In genomic region chr10:74189999-74190421, GRCh38 we compare ENCODE assay signal across 8 cellular contexts. TPM values are rescaled to one million over a fixed set of nuclear protein-coding genes. Genes with fewer than 3 reads are reported as not detected.
A peak's percentile ranks its signal among the peaks of the same experiment; 100 is the strongest.
DNase-seq lines count a peak whose midpoint lies in the region; ATAC-seq and TF ChIP-seq lines count a peak whose summit lies in the region.

No MANE protein-coding gene starts in this region.

- H3K4me3 Mint-ChIP-seq in activated naive CD8-positive, alpha-beta T cell = peak overlapping the region; percentile 80

- no peak overlapping the region for H3K9ac ChIP-seq in iPS-20b (ENCODE audit: low read depth, low read length)

- H3K9me3 ChIP-seq in iPS-20b (ENCODE audit: insufficient read depth, low read depth, low read length) (no peaks in the 10 kb centered on the region), thoracic aorta (no peaks in the 10 kb centered on the region), ovary (no peaks in the 10 kb centered on the region)

- ATAC-seq in GM21619 (IDR thresholded peaks at IDR 0.05; ENCODE audit: unreplicated experiment) (peak; percentile 90), thoracic aorta (ENCODE audit: insufficient number of reproducible peaks, low FRiP score, low read depth) (no peak)

- intact Hi-C loops in ovary (cut with DNase I) = no loop called here

- H3K27me3 Mint-ChIP-seq in activated naive CD8-positive, alpha-beta T cell = no peaks in the 10 kb centered on the region

- H3K36me3 Mint-ChIP-seq in activated naive CD8-positive, alpha-beta T cell = peaks cover 4% of the 10 kb centered on the region

- H3K27ac ChIP-seq in iPS-20b (ENCODE audit: low read length) (peak overlapping the region; percentile 4), thoracic aorta (peak overlapping the region; percentile 65 to 70), ovary (no peak overlapping the region)

- H3K27ac Mint-ChIP-seq in activated naive CD8-positive, alpha-beta T cell = peak overlapping the region; percentile 93

- H3K36me3 ChIP-seq in iPS-20b (ENCODE audit: insufficient read depth, low read depth, low read length) (no peaks in the 10 kb centered on the region), thoracic aorta (no peaks in the 10 kb centered on the region), ovary (no peaks in the 10 kb centered on the region)

- no peaks in the 10 kb centered on the region for H3K9me3 Mint-ChIP-seq in activated naive CD8-positive, alpha-beta T cell (ENCODE audit: low read depth)

- TF ChIP-seq EP300 in ovary (IDR thresholded peaks at IDR 0.05) = no peak

- peaks cover 59% of the 10 kb centered on the region for H3K4me1 Mint-ChIP-seq in activated naive CD8-positive, alpha-beta T cell (ENCODE audit: low read depth)

- H3K27me3 ChIP-seq in iPS-20b (ENCODE audit: insufficient read depth, low read length) (no peaks in the 10 kb centered on the region), thoracic aorta (replicated peaks; ENCODE audit: insufficient read depth) (no peaks in the 10 kb centered on the region), ovary (no peaks in the 10 kb centered on the region)

- H3K4me3 ChIP-seq in iPS-20b (ENCODE audit: low read length) = no peak overlapping the region
- H3K4me3 ChIP-seq in thoracic aorta = peak overlapping the region; percentile 46
- H3K4me3 ChIP-seq in ovary = no peak overlapping the region

- H3K4me1 ChIP-seq in iPS-20b (ENCODE audit: insufficient read depth, low read length) (peaks cover 6% of the 10 kb centered on the region; the same call in 1 of the 2 replicates), thoracic aorta (ENCODE audit: control insufficient read depth in 1 of 2, low read depth in 2 of 2) (peaks cover 10 to 24% of the 10 kb centered on the region in 2 donors), ovary (ENCODE audit: insufficient read depth) (no peaks in the 10 kb centered on the region)

- no peak for TF ChIP-seq CTCF in thoracic aorta (IDR thresholded peaks at IDR 0.05)
- TF ChIP-seq CTCF in ovary (IDR thresholded peaks at IDR 0.05) = no peak

- WGBS in ovary, 3 donors = 53 to 82% (median 58%) methylated on average over 3 of the region's 3 CpGs

- no peak for TF ChIP-seq POLR2A in ovary (IDR thresholded peaks at IDR 0.05)

- DNase-seq in ELR (ENCODE audit: low read depth) (peak; percentile 98), M059J (ENCODE audit: low read depth) (peak; percentile 95), thoracic aorta (ENCODE audit: low spot score) (no peak), ovary (no peak), NCI-H524 treated with DMSO at 0.1 percent for 48 hours (lab: John Stamatoyannopoulos, UW) (no peak)

RNA-seq across cellular contexts. Expression of gene ADK, which starts 39.0 kb away (rescaled TPM):
- total RNA-seq in M059J (2014; rRNA removed; shearing (Covaris generic)) = 67.2 and 72.7 TPM in 2 replicates
- total RNA-seq in thoracic aorta (10 to 100 TPM; 14.4 to 24.3 TPM), ovary (10 to 100 TPM; 10.9 to 20.4 (median 12.2) TPM)
- 10 to 100 TPM in 1 of 2 donors, 1 to 10 TPM in 1; 9.4 to 14.5 TPM for polyA plus RNA-seq in ovary

RNA-seq across cellular contexts. Expression of gene AP3M1, which starts 39.4 kb away (rescaled TPM):
- total RNA-seq in M059J (2014; rRNA removed; shearing (Covaris generic)) = 26.4 and 38.6 TPM in 2 replicates
- total RNA-seq in thoracic aorta (10 to 100 TPM; 22.7 to 29.3 TPM), ovary (10 to 100 TPM; 17.6 to 37.9 (median 29.6) TPM)
- 10 to 100 TPM; 12.0 to 37.6 TPM for polyA plus RNA-seq in ovary

Comparison
In these comparisons a context has a peak if more than half of its experiments do, and no peak if none do; other contexts are left out.
1. DNase-seq: peak in ELR (single experiment) and M059J (single experiment); none in thoracic aorta (single experiment), ovary (0 of 5) and NCI-H524 treated with DMSO at 0.1 percent for 48 hours (single experiment).
2. H3K27ac ChIP-seq: peak in iPS-20b (single experiment) and thoracic aorta (2 of 2); none in ovary (0 of 2).